25 cellular contexts compared by ENCODE assay signal in the genomic region with DNA sequence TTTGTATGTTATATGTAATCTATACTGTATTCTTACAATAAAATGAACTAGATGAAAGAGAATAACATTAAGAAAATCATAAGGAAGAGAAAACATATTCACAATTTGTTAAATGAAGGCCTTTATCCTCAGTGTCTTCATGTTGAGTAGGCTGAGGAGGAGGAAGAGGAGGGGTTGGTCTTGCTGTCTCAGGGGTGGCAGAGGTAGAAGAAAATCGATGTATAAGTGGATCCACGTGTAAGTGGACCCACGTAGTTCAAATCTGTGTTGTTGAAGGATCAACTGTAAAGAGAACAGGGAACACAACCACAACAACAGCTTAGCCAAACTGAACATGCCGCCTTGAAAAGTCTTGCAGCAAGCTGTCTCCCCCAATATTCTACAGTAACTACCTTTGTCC.
"Had no signal": no experiment of that assay in that cellular context is flagged by ENCODE, and none has a peak within 500 bp of the region (broad histone marks: within the 10 kb centered on the region; RNA-seq: fewer than 3 reads in every experiment).

No MANE protein-coding gene starts in this region.

- H3K4me3 Mint-ChIP-seq: dendritic cell treated with granulocyte-macrophage colony-stimulating factor and Interleukin-4, amounts not matched to agents 40 ng/mL and 50 ng/mL, for 4 days; effector memory CD8-positive, alpha-beta T cell; endodermal cell had no signal

- H3K36me3 ChIP-seq: colonic mucosa, esophagus muscularis mucosa, esophagus squamous epithelium, gastrocnemius medialis, gastroesophageal sphincter, heart left ventricle, heart right ventricle had no signal

- DNase-seq: colonic mucosa; cortex of kidney; dermis blood vessel endothelial cell; dorsolateral prefrontal cortex; effector CD4-positive, alpha-beta T cell; effector CD8-positive, alpha-beta T cell; effector memory CD4-positive, alpha-beta T cell; effector memory CD8-positive, alpha-beta T cell; endodermal cell; erythroblast; esophagus squamous epithelium; foreskin fibroblast; foreskin keratinocyte; foreskin melanocyte; gastrocnemius medialis; glutamatergic neuron; head of caudate nucleus; heart left ventricle; heart right ventricle had no signal

- H3K4me1 ChIP-seq: colonic mucosa, foreskin keratinocyte had no signal

- H3K9me3 Mint-ChIP-seq: dendritic cell treated with granulocyte-macrophage colony-stimulating factor and Interleukin-4, amounts not matched to agents 40 ng/mL and 50 ng/mL, for 4 days; effector memory CD8-positive, alpha-beta T cell; endodermal cell had no signal

- H3K27ac ChIP-seq: colonic mucosa, coronary artery, dorsolateral prefrontal cortex, epithelial cell of prostate, esophagus muscularis mucosa, esophagus squamous epithelium, foreskin keratinocyte, gastrocnemius medialis, gastroesophageal sphincter, heart left ventricle, heart right ventricle had no signal

- H3K9me3 ChIP-seq: colonic mucosa, esophagus muscularis mucosa, esophagus squamous epithelium, gastrocnemius medialis, gastroesophageal sphincter, heart left ventricle, heart right ventricle had no signal

- H3K4me1 Mint-ChIP-seq: endodermal cell had no signal

- ATAC-seq: effector memory CD8-positive, alpha-beta T cell; esophagus mucosa; foreskin keratinocyte; gastrocnemius medialis; gastroesophageal sphincter; heart left ventricle; heart right ventricle had no signal

- H3K27ac Mint-ChIP-seq: dendritic cell treated with granulocyte-macrophage colony-stimulating factor and Interleukin-4, amounts not matched to agents 40 ng/mL and 50 ng/mL, for 4 days; effector memory CD8-positive, alpha-beta T cell; endodermal cell had no signal

- H3K4me3 ChIP-seq: colonic mucosa, coronary artery, dorsolateral prefrontal cortex, esophagus muscularis mucosa, esophagus squamous epithelium, gastrocnemius medialis, gastroesophageal sphincter, heart left ventricle, heart right ventricle had no signal

- H3K27me3 ChIP-seq: colonic mucosa, dorsolateral prefrontal cortex, esophagus muscularis mucosa, esophagus squamous epithelium, foreskin keratinocyte, gastrocnemius medialis, gastroesophageal sphincter, heart left ventricle, heart right ventricle had no signal
